In genomic region chr4:56434599-56435000, GRCh38 we compare ENCODE assay signal across 1 cellular context.
TF ChIP-seq lines count a peak whose summit lies in the region.

No MANE protein-coding gene starts in this region.

TF ChIP-seq in K562, 482 proteins besides CTCF, POLR2A, EP300 and RAD21:
- TF ChIP-seq, protein P1, sequence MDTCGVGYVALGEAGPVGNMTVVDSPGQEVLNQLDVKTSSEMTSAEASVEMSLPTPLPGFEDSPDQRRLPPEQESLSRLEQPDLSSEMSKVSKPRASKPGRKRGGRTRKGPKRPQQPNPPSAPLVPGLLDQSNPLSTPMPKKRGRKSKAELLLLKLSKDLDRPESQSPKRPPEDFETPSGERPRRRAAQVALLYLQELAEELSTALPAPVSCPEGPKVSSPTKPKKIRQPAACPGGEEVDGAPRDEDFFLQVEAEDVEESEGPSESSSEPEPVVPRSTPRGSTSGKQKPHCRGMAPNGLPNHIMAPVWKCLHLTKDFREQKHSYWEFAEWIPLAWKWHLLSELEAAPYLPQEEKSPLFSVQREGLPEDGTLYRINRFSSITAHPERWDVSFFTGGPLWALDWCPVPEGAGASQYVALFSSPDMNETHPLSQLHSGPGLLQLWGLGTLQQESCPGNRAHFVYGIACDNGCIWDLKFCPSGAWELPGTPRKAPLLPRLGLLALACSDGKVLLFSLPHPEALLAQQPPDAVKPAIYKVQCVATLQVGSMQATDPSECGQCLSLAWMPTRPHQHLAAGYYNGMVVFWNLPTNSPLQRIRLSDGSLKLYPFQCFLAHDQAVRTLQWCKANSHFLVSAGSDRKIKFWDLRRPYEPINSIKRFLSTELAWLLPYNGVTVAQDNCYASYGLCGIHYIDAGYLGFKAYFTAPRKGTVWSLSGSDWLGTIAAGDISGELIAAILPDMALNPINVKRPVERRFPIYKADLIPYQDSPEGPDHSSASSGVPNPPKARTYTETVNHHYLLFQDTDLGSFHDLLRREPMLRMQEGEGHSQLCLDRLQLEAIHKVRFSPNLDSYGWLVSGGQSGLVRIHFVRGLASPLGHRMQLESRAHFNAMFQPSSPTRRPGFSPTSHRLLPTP (IDR thresholded peaks at IDR 0.05; ENCODE audit: borderline replicate concordance, extremely low read depth, insufficient read length): no peak
- TF ChIP-seq HLTF (IDR thresholded peaks at IDR 0.05) (no peak), SRF (CRISPR knock-in tag; IDR thresholded peaks at IDR 0.05) (no peak), PBX2 (CRISPR knock-in tag; IDR thresholded peaks at IDR 0.05; ENCODE audit: low read depth) (no peak), PBX2 (tag; conservative IDR thresholded peaks at IDR 0.05; ENCODE audit: low read depth) (no peak), TARDBP (IDR thresholded peaks at IDR 0.05) (0 out of 2 replicates have a peak, but pooled peaks have one; percentile 6), HMBOX1 (IDR thresholded peaks at IDR 0.05) (peak; percentile 81), RFX1 (IDR thresholded peaks at IDR 0.05) (peak; percentile 35; the same call in 1 of the 2 replicates), SIN3B (IDR thresholded peaks at IDR 0.05; ENCODE audit: low read depth) (no peak), MEIS2 (IDR thresholded peaks at IDR 0.05; ENCODE audit: partially characterized antibody) (peak; percentile 14), ZFP1 (CRISPR knock-in tag; IDR thresholded peaks at IDR 0.05) (no peak), SIN3A (IDR thresholded peaks at IDR 0.05; ENCODE audit: borderline replicate concordance in 2 of 2, control insufficient read depth in 1 of 2, low read depth in 2 of 2, low read length in 2 of 2) (peak in 1 of 2 experiments; percentile 49; a peak in 1 of 4 replicates), FOXJ2 (tag; IDR thresholded peaks at IDR 0.05) (no peak), TCFL5 (CRISPR knock-in tag; conservative IDR thresholded peaks at IDR 0.05) (no peak), YY1 (IDR thresholded peaks at IDR 0.05; ENCODE audit: borderline replicate concordance in 1 of 3, control insufficient read depth in 1 of 3, extremely low read depth in 1 of 3, insufficient read depth in 3 of 3, insufficient read length in 1 of 3, insufficient replicate concordance in 2 of 3, low read depth in 1 of 3, low read length in 2 of 3) (peak in 1 of 3 experiments; percentile 43), ZNF778 (CRISPR knock-in tag; IDR thresholded peaks at IDR 0.05) (no peak), MCM2 (IDR thresholded peaks at IDR 0.05; ENCODE audit: low read depth) (no peak)
